In the genomic region with DNA sequence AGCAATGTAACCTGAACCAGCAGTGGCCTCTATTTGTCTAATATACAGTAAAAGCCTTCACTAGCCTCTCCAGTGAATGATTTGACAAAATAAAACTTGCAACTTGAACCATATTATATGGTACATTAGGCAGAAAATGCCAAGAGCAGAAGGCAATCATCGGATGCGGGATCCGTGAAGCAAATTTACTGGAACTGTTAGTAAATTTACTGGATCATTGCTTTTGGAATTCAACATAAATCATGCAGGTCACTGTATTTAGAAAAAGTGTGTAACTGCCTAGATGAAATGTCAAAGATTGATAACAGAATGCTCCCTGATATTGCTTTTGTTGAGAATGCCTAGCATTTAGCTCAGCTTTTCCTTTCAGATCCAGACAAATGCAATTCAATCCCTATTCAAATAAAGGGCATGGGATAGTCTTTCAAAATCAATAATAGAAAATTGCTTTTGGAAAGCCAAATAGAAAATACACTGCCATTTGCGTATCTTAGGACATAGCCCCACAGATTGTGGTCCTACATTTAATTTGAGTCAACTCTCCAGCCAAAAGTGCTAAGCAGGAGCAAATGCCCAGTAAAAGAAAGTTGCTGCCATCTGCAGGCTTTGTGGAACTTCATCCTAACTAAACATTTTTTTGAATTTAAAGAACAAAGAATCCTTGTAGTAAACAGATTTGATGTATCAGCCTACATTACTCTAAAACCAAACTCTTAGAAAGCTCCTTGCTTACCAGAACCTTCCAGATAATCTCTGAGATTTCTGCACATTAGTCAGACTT, we compare ENCODE assay signal across 9 cellular contexts.
DNase-seq lines count a peak whose midpoint lies in the region; ATAC-seq and TF ChIP-seq lines count a peak whose summit lies in the region.
"Had no signal": no experiment of that assay in that cellular context is flagged by ENCODE, and none has a peak within 500 bp of the region (broad histone marks: within the 10 kb centered on the region; RNA-seq: fewer than 3 reads in every experiment).

No MANE protein-coding gene starts in this region.

- H3K36me3 Mint-ChIP-seq in CD8-positive, alpha-beta memory T cell, result no peaks in the 10 kb centered on the region

- H3K27ac Mint-ChIP-seq in CD8-positive, alpha-beta memory T cell, result no peak overlapping the region

- peak; percentile 26 for DNase-seq in NCI-H2171 treated with DMSO at 0.1 percent for 48 hours (lab: John Stamatoyannopoulos, UW)
- no peak for DNase-seq in NCI-H2171 (lab: John Stamatoyannopoulos, UW)
- peak; percentile 7 for DNase-seq in NCI-H748 treated with DMSO at 0.1 percent for 48 hours (lab: John Stamatoyannopoulos, UW)
- no peak for DNase-seq in esophagus muscularis mucosa (ENCODE audit: extremely low spot score)
- DNase-seq in retina, result peak; percentile 35
- no peak for DNase-seq in CD8-positive, alpha-beta memory T cell
- no peak for DNase-seq in COR-L47 (lab: John Stamatoyannopoulos, UW)
- no peak for DNase-seq in Right ventricle myocardium superior
- DNase-seq: T-helper 2 cell had no signal

- TF ChIP-seq CTCF in esophagus muscularis mucosa (IDR thresholded peaks at IDR 0.05), result peak; percentile 37 to 40 (median 39)

- ATAC-seq in Right ventricle myocardium superior (ENCODE audit: poor library complexity), result no peak

- CTCF ChIA-PET in CD8-positive, alpha-beta memory T cell (lab: Charles Lee), result no interaction called here

- H3K9me3 Mint-ChIP-seq in CD8-positive, alpha-beta memory T cell, result no peaks in the 10 kb centered on the region

- no peaks in the 10 kb centered on the region for H3K36me3 ChIP-seq in esophagus muscularis mucosa
- H3K36me3 ChIP-seq in CD8-positive, alpha-beta memory T cell (ENCODE audit: insufficient read depth, low read length), result no peaks in the 10 kb centered on the region

- no peaks in the 10 kb centered on the region for H3K4me1 Mint-ChIP-seq in CD8-positive, alpha-beta memory T cell

- peaks cover 0 to 5% of the 10 kb centered on the region in 2 donors for H3K27me3 Mint-ChIP-seq in CD8-positive, alpha-beta memory T cell

- no peak overlapping the region for H3K4me3 Mint-ChIP-seq in CD8-positive, alpha-beta memory T cell

- H3K9me3 ChIP-seq in esophagus muscularis mucosa, result no peaks in the 10 kb centered on the region
- H3K9me3 ChIP-seq in CD8-positive, alpha-beta memory T cell (ENCODE audit: low read length), result no peaks in the 10 kb centered on the region

- 84% methylated on average over 4 of the region's 4 CpGs for WGBS in esophagus muscularis mucosa

- no peak overlapping the region for H3K4me3 ChIP-seq in esophagus muscularis mucosa
- H3K4me3 ChIP-seq in CD8-positive, alpha-beta memory T cell (ENCODE audit: low read length), result no peak overlapping the region

- no peak for TF ChIP-seq EP300 in esophagus muscularis mucosa (IDR thresholded peaks at IDR 0.05)

- intact Hi-C loops in esophagus muscularis mucosa (cut with DNase I) (loop anchor here (5.0 kb wide), 1 partner anchor 863 kb away; no protein-coding TSS in a partner anchor), Right ventricle myocardium superior (cut with DNase I) (no loop called here)

- no peaks in the 10 kb centered on the region for H3K27me3 ChIP-seq in esophagus muscularis mucosa
- no peaks in the 10 kb centered on the region for H3K27me3 ChIP-seq in CD8-positive, alpha-beta memory T cell (ENCODE audit: insufficient read depth, low read length, poor library complexity, severe bottlenecking)

- POLR2A ChIA-PET in CD8-positive, alpha-beta memory T cell (lab: Charles Lee), result no interaction called here

- no peak overlapping the region for H3K27ac ChIP-seq in esophagus muscularis mucosa (replicated peaks in 1 of 4)
- H3K27ac ChIP-seq in CD8-positive, alpha-beta memory T cell (ENCODE audit: low read depth, low read length), result no peak overlapping the region

- TF ChIP-seq POLR2A in esophagus muscularis mucosa (IDR thresholded peaks at IDR 0.05; ENCODE audit: low read depth), result no peak

- peaks cover 0 to 29% (median 5%) of the 10 kb centered on the region in 4 donors for H3K4me1 ChIP-seq in esophagus muscularis mucosa
- no peaks in the 10 kb centered on the region for H3K4me1 ChIP-seq in CD8-positive, alpha-beta memory T cell (ENCODE audit: insufficient read depth, low read length)

Comparison
In these comparisons a context has a peak if more than half of its experiments do, and no peak if none do; other contexts are left out.
1. DNase-seq: peak in NCI-H2171 treated with DMSO at 0.1 percent for 48 hours (single experiment), NCI-H748 treated with DMSO at 0.1 percent for 48 hours (single experiment) and retina (single experiment); none in NCI-H2171 (single experiment), esophagus muscularis mucosa (single experiment), CD8-positive, alpha-beta memory T cell (0 of 5), COR-L47 (single experiment) and Right ventricle myocardium superior (single experiment).